In the genomic region with DNA sequence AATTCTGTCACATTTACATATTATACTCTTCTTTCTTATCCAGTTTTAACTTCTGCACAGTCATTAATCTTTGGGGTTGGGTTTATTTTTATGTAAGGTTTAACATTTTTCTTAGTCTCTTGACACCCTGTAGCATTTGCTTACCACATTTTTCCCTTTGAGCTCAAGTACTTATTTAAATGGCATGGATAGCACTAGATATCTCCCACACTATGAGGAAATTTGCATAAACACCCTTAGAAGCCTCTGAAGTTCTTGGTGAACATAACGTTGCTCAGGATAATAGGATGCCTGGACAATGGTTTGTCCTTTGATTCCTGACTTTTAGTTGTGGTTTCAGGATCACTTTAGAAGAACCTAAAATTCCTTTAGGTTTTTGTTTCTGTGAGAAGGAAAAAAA, we compare ENCODE assay signal across 23 cellular contexts.
DNase-seq lines count a peak whose midpoint lies in the region; ATAC-seq and TF ChIP-seq lines count a peak whose summit lies in the region.
"Had no signal": no experiment of that assay in that cellular context is flagged by ENCODE, and none has a peak within 500 bp of the region (broad histone marks: within the 10 kb centered on the region; RNA-seq: fewer than 3 reads in every experiment).

No MANE protein-coding gene starts in this region.

- no peaks in the 10 kb centered on the region for H3K27me3 Mint-ChIP-seq in neural progenitor cell (ENCODE audit: insufficient read depth, low read depth)
- no peaks in the 10 kb centered on the region for H3K27me3 Mint-ChIP-seq in H9 (ENCODE audit: low read depth)
- no peaks in the 10 kb centered on the region for H3K27me3 Mint-ChIP-seq in natural killer cell (ENCODE audit: low read depth in 2 of 2)
- H3K27me3 Mint-ChIP-seq: CD4-positive, alpha-beta T cell; CD8-positive, alpha-beta memory T cell had no signal

- no peak overlapping the region for H4K5ac ChIP-seq in H9 (ENCODE audit: insufficient read length, low read depth, low read length)

- H3K18ac ChIP-seq in H9 (ENCODE audit: insufficient read length, low read depth, low read length), result no peak overlapping the region

- H2BK15ac ChIP-seq in H9 (ENCODE audit: low read depth, low read length), result no peak overlapping the region

- H3K27ac Mint-ChIP-seq in neural progenitor cell, result no peak overlapping the region
- no peak overlapping the region; a peak in 1 of 7 replicates for H3K27ac Mint-ChIP-seq in H9
- H3K27ac Mint-ChIP-seq in natural killer cell, result no peak overlapping the region
- H3K27ac Mint-ChIP-seq: CD14-positive monocyte; CD4-positive, alpha-beta T cell; CD8-positive, alpha-beta memory T cell had no signal

- H2BK120ac ChIP-seq in H9 (ENCODE audit: low read depth, low read length, poor library complexity, severe bottlenecking), result no peak overlapping the region

- H3K56ac ChIP-seq in H9 (ENCODE audit: insufficient read length, low read depth, low read length), result no peak overlapping the region

- H2BK20ac ChIP-seq in H9 (ENCODE audit: low read depth, low read length, poor library complexity, severe bottlenecking), result no peak overlapping the region

- no peak overlapping the region for H3K23ac ChIP-seq in H9 (ENCODE audit: insufficient read length, low read depth, low read length)

- H2AFZ ChIP-seq in SU-DHL-6 (ENCODE audit: low read depth, low read length, severe bottlenecking) (peak overlapping the region; percentile 30), neural progenitor cell (replicated peaks) (peak overlapping the region; percentile 52), H9 (ENCODE audit: low read length) (no peak overlapping the region)

- H4K20me1 ChIP-seq in SU-DHL-6 (ENCODE audit: low read depth, low read length), result no peaks in the 10 kb centered on the region
- H4K20me1 ChIP-seq in neural progenitor cell (ENCODE audit: low read depth), result no peaks in the 10 kb centered on the region
- no peaks in the 10 kb centered on the region for H4K20me1 ChIP-seq in H9 (ENCODE audit: control insufficient read depth, insufficient read depth, insufficient read length)
- H4K20me1 ChIP-seq: BLaER1 treated with 17β-estradiol and CSF1 and Interleukin-3, amounts not matched to agents 10 nM and 100 nM had no signal

- ATAC-seq in natural killer cell (no peak), GM21367 (IDR thresholded peaks at IDR 0.05; ENCODE audit: unreplicated experiment) (no peak)
- ATAC-seq: A549, GM12878 had no signal

- H3K23me2 ChIP-seq in H9 (ENCODE audit: insufficient read length, low read depth, low read length, poor library complexity, severe bottlenecking), result no peaks in the 10 kb centered on the region

- no peak overlapping the region for H3T11ph ChIP-seq in H9 (ENCODE audit: low read length)

- no CpG with 5 or more reads among the region's 1 CpG for WGBS in H9 (ENCODE audit: extremely low coverage, insufficient read length, low lambda C conversion rate)

- no peak overlapping the region for H3K4ac ChIP-seq in H9 (ENCODE audit: low read depth, low read length)

- H3K14ac ChIP-seq in H9 (ENCODE audit: insufficient read depth, low read length), result no peak overlapping the region

- H3K27me3 ChIP-seq in SU-DHL-6 (ENCODE audit: low read length) (no peaks in the 10 kb centered on the region), neural progenitor cell (no peaks in the 10 kb centered on the region), H9 (ENCODE audit: insufficient read depth, low read length) (no peaks in the 10 kb centered on the region)
- H3K27me3 ChIP-seq: BE2C; BLaER1 treated with 17β-estradiol and CSF1 and Interleukin-3, amounts not matched to agents 10 nM and 100 nM had no signal

- TF ChIP-seq CTCF in SU-DHL-6 (IDR thresholded peaks at IDR 0.05; ENCODE audit: insufficient read depth, low read length, poor library complexity, severe bottlenecking) (no peak), neural progenitor cell (IDR thresholded peaks at IDR 0.05) (no peak), H9 (conservative IDR thresholded peaks at IDR 0.05) (no peak), natural killer cell (IDR thresholded peaks at IDR 0.05) (no peak)

- H4K8ac ChIP-seq in H9 (replicated peaks; ENCODE audit: insufficient read length, low read depth, low read length), result no peak overlapping the region

- H3F3A ChIP-seq in SU-DHL-6 (ENCODE audit: insufficient read depth), result no peaks in the 10 kb centered on the region
- no peaks in the 10 kb centered on the region for H3F3A ChIP-seq in neural progenitor cell (ENCODE audit: low read depth)

- H3K79me2 ChIP-seq in SU-DHL-6 (ENCODE audit: insufficient read depth, low read length), result no peaks in the 10 kb centered on the region
- no peaks in the 10 kb centered on the region for H3K79me2 ChIP-seq in neural progenitor cell (ENCODE audit: low read depth)
- no peaks in the 10 kb centered on the region for H3K79me2 ChIP-seq in H9 (ENCODE audit: insufficient read depth, low read length)

- H3K4me1 ChIP-seq in neural progenitor cell (no peaks in the 10 kb centered on the region), H9 (ENCODE audit: insufficient read depth, low read length) (no peaks in the 10 kb centered on the region)
- H3K4me1 ChIP-seq: A549; BE2C; BLaER1 treated with 17β-estradiol and CSF1 and Interleukin-3, amounts not matched to agents 10 nM and 100 nM had no signal

- H3K4me3 ChIP-seq in SU-DHL-6 (ENCODE audit: insufficient read depth, low read length, poor library complexity, severe bottlenecking) (no peak overlapping the region), neural progenitor cell (no peak overlapping the region)
- H3K4me3 ChIP-seq: A549; BLaER1 treated with 17β-estradiol and CSF1 and Interleukin-3, amounts not matched to agents 10 nM and 100 nM; GM12878 had no signal

- H3K36me3 ChIP-seq in SU-DHL-6 (ENCODE audit: low read length), result no peaks in the 10 kb centered on the region
- no peaks in the 10 kb centered on the region for H3K36me3 ChIP-seq in neural progenitor cell
- H3K36me3 ChIP-seq: BE2C; BLaER1 treated with 17β-estradiol and CSF1 and Interleukin-3, amounts not matched to agents 10 nM and 100 nM had no signal

- no peak overlapping the region for H4K91ac ChIP-seq in H9 (ENCODE audit: insufficient read length, low read depth, low read length)

- H3K4me3 Mint-ChIP-seq in neural progenitor cell (no peak overlapping the region), H9 (no peak overlapping the region), natural killer cell (no peak overlapping the region)
- H3K4me3 Mint-ChIP-seq: CD14-positive monocyte; CD4-positive, alpha-beta T cell; CD8-positive, alpha-beta memory T cell had no signal

- DNase-seq in left kidney (ENCODE audit: low read depth, low spot score), result peak; percentile 1
- no peak for DNase-seq in neural progenitor cell (ENCODE audit: low spot score)
- DNase-seq in NCI-H2081 (lab: John Stamatoyannopoulos, UW), result no peak
- no peak for DNase-seq in H9
- DNase-seq in natural killer cell, result no peak
- DNase-seq: 8988T; ACHN; AML-193; BE2C; CD4-positive, alpha-beta T cell; CD8-positive, alpha-beta memory T cell; DMS 273 treated with DMSO at 0.1 percent for 48 hours; DMS79; EL; GDM1; GOT3; HCEC 1CT had no signal

- H3K27ac ChIP-seq in SU-DHL-6 (ENCODE audit: low read depth, low read length) (no peak overlapping the region), neural progenitor cell (no peak overlapping the region), H9 (ENCODE audit: insufficient read length, low read depth, low read length) (no peak overlapping the region)
- H3K27ac ChIP-seq: A549; BLaER1 treated with 17β-estradiol and CSF1 and Interleukin-3, amounts not matched to agents 10 nM and 100 nM had no signal

- H3K4me2 ChIP-seq in SU-DHL-6 (ENCODE audit: low read depth, low read length, poor library complexity, severe bottlenecking) (no peak overlapping the region), neural progenitor cell (no peak overlapping the region), H9 (ENCODE audit: insufficient read depth, insufficient read length, low read length) (no peak overlapping the region)
- H3K4me2 ChIP-seq: A549; BLaER1 treated with 17β-estradiol and CSF1 and Interleukin-3, amounts not matched to agents 10 nM and 100 nM had no signal

- no peak overlapping the region for H2AK5ac ChIP-seq in H9 (ENCODE audit: insufficient read length, low read length)

- H3K9me3 ChIP-seq in SU-DHL-6 (ENCODE audit: insufficient read depth, low read length) (peaks cover 14% of the 10 kb centered on the region; the same call in 1 of the 2 replicates), neural progenitor cell (ENCODE audit: low read depth) (peaks cover 6% of the 10 kb centered on the region), H9 (ENCODE audit: control insufficient read depth, low read depth, low read length) (peaks cover 5% of the 10 kb centered on the region)
- H3K9me3 ChIP-seq: A549, BE2C had no signal

- H3K9ac ChIP-seq in SU-DHL-6 (ENCODE audit: low read length), result no peak overlapping the region
- H3K9ac ChIP-seq in neural progenitor cell, result no peak overlapping the region
- no peak overlapping the region for H3K9ac ChIP-seq in H9 (ENCODE audit: extremely low read depth, insufficient read length, low read length)
- H3K9ac ChIP-seq: BLaER1 treated with 17β-estradiol and CSF1 and Interleukin-3, amounts not matched to agents 10 nM and 100 nM had no signal

- H3K9me2 ChIP-seq in SU-DHL-6 (replicated peaks; ENCODE audit: insufficient read depth, low read length), result no peaks in the 10 kb centered on the region

- intact Hi-C loops in natural killer cell (cut with micrococcal nuclease), result no loop called here

- H3K9me3 Mint-ChIP-seq in neural progenitor cell, result peaks cover 18% of the 10 kb centered on the region
- H3K9me3 Mint-ChIP-seq in H9, result peaks cover 22 to 25% of the 10 kb centered on the region in 2 experiments
- H3K9me3 Mint-ChIP-seq in natural killer cell, result peaks cover 25 to 30% of the 10 kb centered on the region in 2 donors

- H3K36me3 Mint-ChIP-seq in neural progenitor cell (peaks cover 2% of the 10 kb centered on the region), H9 (ENCODE audit: insufficient read depth in 1 of 3, low read depth in 3 of 3) (peaks cover 14 to 25% (median 18%) of the 10 kb centered on the region in 3 experiments), natural killer cell (peaks cover 32% of the 10 kb centered on the region)
- H3K36me3 Mint-ChIP-seq: CD14-positive monocyte; CD8-positive, alpha-beta memory T cell had no signal

- H3K79me1 ChIP-seq in H9 (ENCODE audit: insufficient read depth, low read depth, low read length, poor library complexity, severe bottlenecking), result no peaks in the 10 kb centered on the region

- H2BK5ac ChIP-seq in H9 (ENCODE audit: insufficient read length, low read length), result no peak overlapping the region

- no peak overlapping the region for H2BK12ac ChIP-seq in H9 (ENCODE audit: insufficient read length, low read depth, low read length)

- H3K4me1 Mint-ChIP-seq in neural progenitor cell, result no peaks in the 10 kb centered on the region
- peaks cover 0 to 2% of the 10 kb centered on the region in 2 experiments; a peak in 1 of 4 replicates for H3K4me1 Mint-ChIP-seq in H9
- no peaks in the 10 kb centered on the region for H3K4me1 Mint-ChIP-seq in natural killer cell
- H3K4me1 Mint-ChIP-seq: CD14-positive monocyte; CD8-positive, alpha-beta memory T cell had no signal
